ENCODE assay signal across 15 cellular contexts in genomic region chr11:118205979-118206611, GRCh38. TPM values are rescaled to one million over a fixed set of nuclear protein-coding genes. Genes with fewer than 3 reads are reported as not detected.
DNase-seq lines count a peak whose midpoint lies in the region; ATAC-seq and TF ChIP-seq lines count a peak whose summit lies in the region.
"Had no signal": no experiment of that assay in that cellular context is flagged by ENCODE, and none has a peak within 500 bp of the region (broad histone marks: within the 10 kb centered on the region; RNA-seq: fewer than 3 reads in every experiment).

No MANE protein-coding gene starts in this region.

- H3K79me1 ChIP-seq in mesenchymal stem cell (replicated peaks; ENCODE audit: low read length, poor library complexity, severe bottlenecking) = no peaks in the 10 kb centered on the region

- H2BK15ac ChIP-seq in mesenchymal stem cell (ENCODE audit: low read depth, poor library complexity, severe bottlenecking) = no peak overlapping the region

- no peak overlapping the region for H3K4me3 ChIP-seq in mesenchymal stem cell (ENCODE audit: insufficient read depth in 1 of 2, low read depth in 1 of 2, low read length in 2 of 2)
- no peak overlapping the region for H3K4me3 ChIP-seq in endodermal cell (ENCODE audit: low read length)
- H3K4me3 ChIP-seq: SJSA1, testis had no signal

- H3K9me3 Mint-ChIP-seq in CD14-positive monocyte (peaks cover 0 to 2% (median 0%) of the 10 kb centered on the region in 7 donors), endodermal cell (no peaks in the 10 kb centered on the region)

- H3K36me3 Mint-ChIP-seq in CD14-positive monocyte (peaks cover 32 to 33% of the 10 kb centered on the region in 2 donors), T-helper 17 cell (ENCODE audit: low read depth) (peaks cover 10% of the 10 kb centered on the region), endodermal cell (ENCODE audit: low read depth) (no peaks in the 10 kb centered on the region)

- H3K27ac ChIP-seq in mesenchymal stem cell (ENCODE audit: low read length, poor library complexity, severe bottlenecking) (no peak overlapping the region), endodermal cell (ENCODE audit: low read depth, low read length) (no peak overlapping the region)
- H3K27ac ChIP-seq: SJSA1, testis had no signal

- H3K27me3 ChIP-seq in mesenchymal stem cell (ENCODE audit: control insufficient read depth in 1 of 2, insufficient read depth in 1 of 2, low read length in 2 of 2) (peaks cover 71 to 81% of the 10 kb centered on the region in 2 experiments), endodermal cell (ENCODE audit: control insufficient read depth, insufficient read depth, low read length, poor library complexity, severe bottlenecking) (peaks cover 29% of the 10 kb centered on the region)
- H3K27me3 ChIP-seq: SJSA1, testis had no signal

- no peak overlapping the region for H2BK5ac ChIP-seq in mesenchymal stem cell (ENCODE audit: low read depth, low read length, poor library complexity, severe bottlenecking)

- ATAC-seq in T-helper 17 cell = no peak
- ATAC-seq in HG03378 (IDR thresholded peaks at IDR 0.05; ENCODE audit: unreplicated experiment) = no peak

- H4K8ac ChIP-seq in mesenchymal stem cell (ENCODE audit: low read length) = no peak overlapping the region

- no peak overlapping the region for H2BK12ac ChIP-seq in mesenchymal stem cell (ENCODE audit: low read length in 2 of 2)

- H3K9me3 ChIP-seq in T-helper 17 cell (ENCODE audit: control insufficient read depth, low read length, poor library complexity, severe bottlenecking) (no peaks in the 10 kb centered on the region), mesenchymal stem cell (ENCODE audit: control insufficient read depth, low read length) (no peaks in the 10 kb centered on the region), endodermal cell (ENCODE audit: control insufficient read depth, low read length) (no peaks in the 10 kb centered on the region)
- H3K9me3 ChIP-seq: SJSA1, testis had no signal

- H3K4ac ChIP-seq in mesenchymal stem cell (ENCODE audit: low read depth in 1 of 2, low read length in 2 of 2) = no peak overlapping the region

- no peak overlapping the region for H3K4me2 ChIP-seq in mesenchymal stem cell (ENCODE audit: low read length, poor library complexity, severe bottlenecking)

- no peak overlapping the region for H3K23ac ChIP-seq in mesenchymal stem cell (ENCODE audit: low read length in 2 of 2)

- H3K9ac ChIP-seq in mesenchymal stem cell (ENCODE audit: low read length) = no peak overlapping the region
- no peak overlapping the region for H3K9ac ChIP-seq in endodermal cell (ENCODE audit: extremely low read depth, low read length, poor library complexity, severe bottlenecking)

- no peaks in the 10 kb centered on the region for H3K27me3 Mint-ChIP-seq in CD14-positive monocyte (ENCODE audit: low read depth in 3 of 3)
- H3K27me3 Mint-ChIP-seq in T-helper 17 cell = no peaks in the 10 kb centered on the region
- peaks cover 20% of the 10 kb centered on the region for H3K27me3 Mint-ChIP-seq in endodermal cell (ENCODE audit: insufficient read depth)

- no peak for DNase-seq in CD14-positive monocyte (ENCODE audit: low spot score)
- DNase-seq in GF-D8 (lab: John Stamatoyannopoulos, UW) = peak; percentile 70
- no peak for DNase-seq in T-helper 17 cell
- DNase-seq in mesenchymal stem cell = peak; percentile 6
- DNase-seq in endodermal cell = no peak
- no peak for DNase-seq in NCI-H1436 treated with DMSO at 0.1 percent for 48 hours (lab: John Stamatoyannopoulos, UW)
- DNase-seq in AG20443 (ENCODE audit: low spot score) = no peak
- DNase-seq: activated CD4-positive, alpha-beta T cell treated with anti-CD3 and anti-CD28 coated beads for 1 hour; cerebellar nuclear complex; NCI-H2029 treated with DMSO at 0.1 percent for 48 hours; NCI-H82; testis had no signal

- TF ChIP-seq CTCF in CD14-positive monocyte (IDR thresholded peaks at IDR 0.05) (no peak), endodermal cell (conservative IDR thresholded peaks at IDR 0.05) (no peak)

- 78% methylated on average over 4 of the region's 4 CpGs for WGBS in mesenchymal stem cell
- 90 to 91% methylated on average over 4 of the region's 4 CpGs for WGBS in endodermal cell (ENCODE audit: insufficient coverage in 1 of 2, insufficient read length in 1 of 2), 2 experiments

- no peaks in the 10 kb centered on the region for H3K36me3 ChIP-seq in mesenchymal stem cell (ENCODE audit: control insufficient read depth in 1 of 2, insufficient read depth in 2 of 2, low read depth in 1 of 2, low read length in 2 of 2)
- H3K36me3 ChIP-seq in endodermal cell (ENCODE audit: control insufficient read depth, insufficient read depth, low read length) = no peaks in the 10 kb centered on the region
- H3K36me3 ChIP-seq: SJSA1 had no signal

- H4K91ac ChIP-seq in mesenchymal stem cell (ENCODE audit: low read length) = no peak overlapping the region

- no peak overlapping the region for H3K18ac ChIP-seq in mesenchymal stem cell (ENCODE audit: low read depth in 1 of 2, low read length in 2 of 2)

- H3K14ac ChIP-seq in mesenchymal stem cell (ENCODE audit: low read length in 2 of 2) = no peak overlapping the region

- no peak overlapping the region for H2AK5ac ChIP-seq in mesenchymal stem cell (ENCODE audit: low read length, severe bottlenecking)

- H3K4me1 ChIP-seq in mesenchymal stem cell (ENCODE audit: control insufficient read depth, insufficient read depth, low read depth, low read length) (no peaks in the 10 kb centered on the region), endodermal cell (ENCODE audit: control insufficient read depth, insufficient read depth, low read length) (peaks cover 6% of the 10 kb centered on the region)
- H3K4me1 ChIP-seq: SJSA1, testis had no signal

- H3K4me1 Mint-ChIP-seq in CD14-positive monocyte (peaks cover 56% of the 10 kb centered on the region), T-helper 17 cell (peaks cover 35% of the 10 kb centered on the region), endodermal cell (peaks cover 13% of the 10 kb centered on the region)

- H2AFZ ChIP-seq in mesenchymal stem cell (ENCODE audit: low read depth, low read length) = no peak overlapping the region

- H3K4me3 Mint-ChIP-seq in CD14-positive monocyte = peak overlapping the region in 1 of 2 donors; percentile 51
- peak overlapping the region; percentile 75 for H3K4me3 Mint-ChIP-seq in T-helper 17 cell
- no peak overlapping the region for H3K4me3 Mint-ChIP-seq in endodermal cell

- intact Hi-C loops in CD14-positive monocyte (cut with micrococcal nuclease) = loop anchor here in 1 of 2 donors (10.0 kb wide), 1 partner anchor 279 kb away; no protein-coding TSS in a partner anchor

- H2BK120ac ChIP-seq in mesenchymal stem cell (ENCODE audit: low read depth, low read length) = no peak overlapping the region

- H3K27ac Mint-ChIP-seq in CD14-positive monocyte (peak overlapping the region; percentile 81 to 95 (median 93)), T-helper 17 cell (no peak overlapping the region), endodermal cell (no peak overlapping the region)

RNA-seq across cellular contexts. Expression of gene JAML, which starts 18.7 kb away (rescaled TPM):
- polyA plus RNA-seq in CD14-positive monocyte = 100 to 1,000 TPM; 748 to 968 TPM
- total RNA-seq in T-helper 17 cell (10 to 100 TPM; 79.9 to 84.0 TPM), endodermal cell (under 1 TPM; 0.40 to 0.55 TPM)
- polyA plus RNA-seq in mesenchymal stem cell (2013, experiment 1 of 2) = not detected
- not detected for polyA plus RNA-seq in mesenchymal stem cell (2013, experiment 2 of 2)
- not detected for polyA plus RNA-seq in endodermal cell (2013, experiment 1 of 2)
- polyA plus RNA-seq in endodermal cell (2013, experiment 2 of 2) = not detected
- total RNA-seq: renal cortical epithelial cell, SJSA1 had no signal

RNA-seq across cellular contexts. Expression of gene SCN2B, which starts 29.7 kb away (rescaled TPM):
- not detected for polyA plus RNA-seq in CD14-positive monocyte
- not detected for total RNA-seq in T-helper 17 cell
- 0.01 TPM for polyA plus RNA-seq in mesenchymal stem cell (2013, experiment 1 of 2)
- polyA plus RNA-seq in mesenchymal stem cell (2013, experiment 2 of 2) = 0.01 TPM
- total RNA-seq in endodermal cell = under 1 TPM; 0.11 to 0.20 TPM
- 0.32 TPM for polyA plus RNA-seq in endodermal cell (2013, experiment 1 of 2)
- 0.17 TPM for polyA plus RNA-seq in endodermal cell (2013, experiment 2 of 2)
- total RNA-seq: SJSA1 had no signal

RNA-seq across cellular contexts. Expression of gene MPZL3, which starts 46.1 kb away (rescaled TPM):
- 1 to 10 TPM; 4.2 to 8.5 TPM for polyA plus RNA-seq in CD14-positive monocyte
- total RNA-seq in T-helper 17 cell (10 to 100 TPM; 24.5 to 26.4 TPM), endodermal cell (1 to 10 TPM; 4.1 to 5.7 TPM)
- 0.15 TPM for polyA plus RNA-seq in mesenchymal stem cell (2013, experiment 1 of 2)
- 0.11 TPM for polyA plus RNA-seq in mesenchymal stem cell (2013, experiment 2 of 2)
- polyA plus RNA-seq in endodermal cell (2013, experiment 1 of 2) = 0.32 TPM
- polyA plus RNA-seq in endodermal cell (2013, experiment 2 of 2) = 0.54 TPM
- total RNA-seq: SJSA1 had no signal

RNA-seq across cellular contexts. Expression of gene SCN4B, which starts 53.5 kb away (rescaled TPM):
- polyA plus RNA-seq in CD14-positive monocyte = not detected
- total RNA-seq in T-helper 17 cell = not detected
- polyA plus RNA-seq in mesenchymal stem cell (2013, experiment 1 of 2) = 0.01 TPM
- not detected for polyA plus RNA-seq in mesenchymal stem cell (2013, experiment 2 of 2)
- total RNA-seq in endodermal cell = under 1 TPM; 0.15 to 0.20 TPM
- 2.2 TPM for polyA plus RNA-seq in endodermal cell (2013, experiment 1 of 2)
- 1.9 TPM for polyA plus RNA-seq in endodermal cell (2013, experiment 2 of 2)
- total RNA-seq: SJSA1 had no signal

RNA-seq across cellular contexts. Expression of gene MPZL2, which starts 58.0 kb away (rescaled TPM):
- polyA plus RNA-seq in CD14-positive monocyte = 10 to 100 TPM in 1 of 2 donors, 1 to 10 TPM in 1; 8.0 to 18.6 TPM
- total RNA-seq in T-helper 17 cell (under 1 TPM; 0.50 to 0.99 TPM), endodermal cell (1 to 10 TPM; 3.2 to 4.4 TPM)
- not detected for polyA plus RNA-seq in mesenchymal stem cell (2013, experiment 1 of 2)
- 0.03 TPM for polyA plus RNA-seq in mesenchymal stem cell (2013, experiment 2 of 2)
- polyA plus RNA-seq in endodermal cell (2013, experiment 1 of 2) = 1.1 TPM
- polyA plus RNA-seq in endodermal cell (2013, experiment 2 of 2) = 0.33 TPM
- total RNA-seq: SJSA1 had no signal

Comparison
In these comparisons a context has a peak if more than half of its experiments do, and no peak if none do; other contexts are left out.
1. DNase-seq: peak in GF-D8 (single experiment) and mesenchymal stem cell (single experiment); none in CD14-positive monocyte (single experiment), T-helper 17 cell (0 of 3), endodermal cell (single experiment), NCI-H1436 treated with DMSO at 0.1 percent for 48 hours (single experiment) and AG20443 (single experiment).
2. H3K27ac Mint-ChIP-seq: peak in CD14-positive monocyte (7 of 7); none in T-helper 17 cell (single experiment) and endodermal cell (single experiment).
3. RNA of gene JAML, which starts 18.7 kb away (total RNA-seq): 79.9 to 84.0 TPM in T-helper 17 cell; 0.40 to 0.55 TPM in endodermal cell; every median in the first group is over 10 times any median in the second.